In the genomic region with DNA sequence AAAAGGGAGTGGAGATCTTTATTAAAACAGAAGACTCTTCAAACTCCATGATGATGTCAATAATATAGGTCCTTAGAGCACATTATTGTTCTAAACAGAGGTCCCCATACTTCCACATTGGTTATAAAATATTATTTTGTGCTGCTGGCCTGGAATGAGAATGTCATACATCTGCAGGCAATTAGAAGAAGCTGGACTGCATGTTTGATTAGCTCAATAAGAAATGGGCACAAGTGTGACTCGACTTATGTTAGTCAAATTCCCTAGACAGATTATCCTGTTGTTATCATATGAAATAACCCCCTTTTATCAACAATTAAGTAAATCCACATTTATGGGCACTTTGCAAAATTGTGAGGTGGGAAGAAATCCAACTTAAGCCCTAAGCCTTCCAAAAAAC, we compare ENCODE assay signal across 1 cellular context.
TF ChIP-seq lines count a peak whose summit lies in the region.

No MANE protein-coding gene starts in this region.

TF ChIP-seq in SK-N-SH, 30 proteins besides CTCF, POLR2A, EP300 and RAD21 (continued from another document):
- peak; percentile 42; the same call in 1 of the 2 replicates for TF ChIP-seq TCF12 (IDR thresholded peaks at IDR 0.05)
